ENCODE assay signal across 1 cellular context in the genomic region with DNA sequence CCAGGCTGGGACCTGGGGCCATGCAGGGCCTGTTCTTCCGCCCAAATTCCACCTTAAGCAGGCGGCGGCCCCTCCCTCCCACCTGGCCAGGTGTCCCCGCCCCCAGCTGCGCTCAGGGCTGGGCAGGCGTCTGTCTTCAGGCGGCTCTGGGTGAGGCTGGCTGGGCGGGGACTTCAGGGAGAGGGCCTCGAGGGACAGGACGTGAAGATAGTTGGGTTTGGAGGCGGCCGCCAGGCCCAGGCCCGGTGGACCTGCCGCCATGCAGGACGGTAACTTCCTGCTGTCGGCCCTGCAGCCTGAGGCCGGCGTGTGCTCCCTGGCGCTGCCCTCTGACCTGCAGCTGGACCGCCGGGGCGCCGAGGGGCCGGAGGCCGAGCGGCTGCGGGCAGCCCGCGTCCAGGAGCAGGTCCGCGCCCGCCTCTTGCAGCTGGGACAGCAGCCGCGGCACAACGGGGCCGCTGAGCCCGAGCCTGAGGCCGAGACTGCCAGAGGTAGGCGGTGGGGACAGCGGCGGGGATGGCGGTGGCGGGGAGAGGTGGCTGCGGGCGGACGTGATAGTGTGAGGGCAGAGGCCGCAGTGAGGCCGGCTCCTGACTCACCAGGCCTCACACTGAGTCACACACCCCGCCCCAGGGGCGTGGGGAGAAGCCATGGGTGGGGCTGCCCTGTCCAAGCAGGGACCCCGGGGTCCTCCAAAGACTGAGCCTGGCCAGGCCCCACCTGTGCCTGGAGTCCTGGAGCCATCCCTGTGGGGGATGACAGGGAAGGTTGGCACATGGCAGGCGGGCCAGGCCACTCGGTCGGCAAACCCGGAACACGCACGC.
A peak's percentile ranks its signal among the peaks of the same experiment; 100 is the strongest.
TF ChIP-seq lines count a peak whose summit lies in the region.

A gene with protein sequence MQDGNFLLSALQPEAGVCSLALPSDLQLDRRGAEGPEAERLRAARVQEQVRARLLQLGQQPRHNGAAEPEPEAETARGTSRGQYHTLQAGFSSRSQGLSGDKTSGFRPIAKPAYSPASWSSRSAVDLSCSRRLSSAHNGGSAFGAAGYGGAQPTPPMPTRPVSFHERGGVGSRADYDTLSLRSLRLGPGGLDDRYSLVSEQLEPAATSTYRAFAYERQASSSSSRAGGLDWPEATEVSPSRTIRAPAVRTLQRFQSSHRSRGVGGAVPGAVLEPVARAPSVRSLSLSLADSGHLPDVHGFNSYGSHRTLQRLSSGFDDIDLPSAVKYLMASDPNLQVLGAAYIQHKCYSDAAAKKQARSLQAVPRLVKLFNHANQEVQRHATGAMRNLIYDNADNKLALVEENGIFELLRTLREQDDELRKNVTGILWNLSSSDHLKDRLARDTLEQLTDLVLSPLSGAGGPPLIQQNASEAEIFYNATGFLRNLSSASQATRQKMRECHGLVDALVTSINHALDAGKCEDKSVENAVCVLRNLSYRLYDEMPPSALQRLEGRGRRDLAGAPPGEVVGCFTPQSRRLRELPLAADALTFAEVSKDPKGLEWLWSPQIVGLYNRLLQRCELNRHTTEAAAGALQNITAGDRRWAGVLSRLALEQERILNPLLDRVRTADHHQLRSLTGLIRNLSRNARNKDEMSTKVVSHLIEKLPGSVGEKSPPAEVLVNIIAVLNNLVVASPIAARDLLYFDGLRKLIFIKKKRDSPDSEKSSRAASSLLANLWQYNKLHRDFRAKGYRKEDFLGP (plus strand): TSS at position 176 of the 824 bp plus-strand sequence. CDS start 84 bp downstream, at position 260.

TF ChIP-seq in HepG2, 621 proteins besides CTCF, POLR2A, EP300 and RAD21 (continued from another document and continues in another):
- TF ChIP-seq, protein P1, sequence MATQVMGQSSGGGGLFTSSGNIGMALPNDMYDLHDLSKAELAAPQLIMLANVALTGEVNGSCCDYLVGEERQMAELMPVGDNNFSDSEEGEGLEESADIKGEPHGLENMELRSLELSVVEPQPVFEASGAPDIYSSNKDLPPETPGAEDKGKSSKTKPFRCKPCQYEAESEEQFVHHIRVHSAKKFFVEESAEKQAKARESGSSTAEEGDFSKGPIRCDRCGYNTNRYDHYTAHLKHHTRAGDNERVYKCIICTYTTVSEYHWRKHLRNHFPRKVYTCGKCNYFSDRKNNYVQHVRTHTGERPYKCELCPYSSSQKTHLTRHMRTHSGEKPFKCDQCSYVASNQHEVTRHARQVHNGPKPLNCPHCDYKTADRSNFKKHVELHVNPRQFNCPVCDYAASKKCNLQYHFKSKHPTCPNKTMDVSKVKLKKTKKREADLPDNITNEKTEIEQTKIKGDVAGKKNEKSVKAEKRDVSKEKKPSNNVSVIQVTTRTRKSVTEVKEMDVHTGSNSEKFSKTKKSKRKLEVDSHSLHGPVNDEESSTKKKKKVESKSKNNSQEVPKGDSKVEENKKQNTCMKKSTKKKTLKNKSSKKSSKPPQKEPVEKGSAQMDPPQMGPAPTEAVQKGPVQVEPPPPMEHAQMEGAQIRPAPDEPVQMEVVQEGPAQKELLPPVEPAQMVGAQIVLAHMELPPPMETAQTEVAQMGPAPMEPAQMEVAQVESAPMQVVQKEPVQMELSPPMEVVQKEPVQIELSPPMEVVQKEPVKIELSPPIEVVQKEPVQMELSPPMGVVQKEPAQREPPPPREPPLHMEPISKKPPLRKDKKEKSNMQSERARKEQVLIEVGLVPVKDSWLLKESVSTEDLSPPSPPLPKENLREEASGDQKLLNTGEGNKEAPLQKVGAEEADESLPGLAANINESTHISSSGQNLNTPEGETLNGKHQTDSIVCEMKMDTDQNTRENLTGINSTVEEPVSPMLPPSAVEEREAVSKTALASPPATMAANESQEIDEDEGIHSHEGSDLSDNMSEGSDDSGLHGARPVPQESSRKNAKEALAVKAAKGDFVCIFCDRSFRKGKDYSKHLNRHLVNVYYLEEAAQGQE (IDR thresholded peaks at IDR 0.05; ENCODE audit: borderline replicate concordance in 1 of 2, low read depth in 1 of 2, low read length in 2 of 2) = no peak
- no peak for TF ChIP-seq SSRP1 (CRISPR knock-in tag; IDR thresholded peaks at IDR 0.05)
- TF ChIP-seq HNRNPUL1 (IDR thresholded peaks at IDR 0.05; ENCODE audit: low read depth, low read length) = no peak
- TF ChIP-seq, protein P2, sequence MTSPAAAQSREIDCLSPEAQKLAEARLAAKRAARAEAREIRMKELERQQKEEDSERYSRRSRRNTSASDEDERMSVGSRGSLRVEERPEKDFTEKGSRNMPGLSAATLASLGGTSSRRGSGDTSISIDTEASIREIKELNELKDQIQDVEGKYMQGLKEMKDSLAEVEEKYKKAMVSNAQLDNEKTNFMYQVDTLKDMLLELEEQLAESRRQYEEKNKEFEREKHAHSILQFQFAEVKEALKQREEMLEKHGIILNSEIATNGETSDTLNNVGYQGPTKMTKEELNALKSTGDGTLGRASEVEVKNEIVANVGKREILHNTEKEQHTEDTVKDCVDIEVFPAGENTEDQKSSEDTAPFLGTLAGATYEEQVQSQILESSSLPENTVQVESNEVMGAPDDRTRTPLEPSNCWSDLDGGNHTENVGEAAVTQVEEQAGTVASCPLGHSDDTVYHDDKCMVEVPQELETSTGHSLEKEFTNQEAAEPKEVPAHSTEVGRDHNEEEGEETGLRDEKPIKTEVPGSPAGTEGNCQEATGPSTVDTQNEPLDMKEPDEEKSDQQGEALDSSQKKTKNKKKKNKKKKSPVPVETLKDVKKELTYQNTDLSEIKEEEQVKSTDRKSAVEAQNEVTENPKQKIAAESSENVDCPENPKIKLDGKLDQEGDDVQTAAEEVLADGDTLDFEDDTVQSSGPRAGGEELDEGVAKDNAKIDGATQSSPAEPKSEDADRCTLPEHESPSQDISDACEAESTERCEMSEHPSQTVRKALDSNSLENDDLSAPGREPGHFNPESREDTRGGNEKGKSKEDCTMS (CRISPR knock-in tag; conservative IDR thresholded peaks at IDR 0.05) = no peak
- TF ChIP-seq FOSL2 (CRISPR knock-in tag; IDR thresholded peaks at IDR 0.05) = peak; percentile 84
- 0 out of 2 replicates have a peak, but pooled peaks have one; percentile 42 for TF ChIP-seq ATF7-NPFF (CRISPR knock-in tag; IDR thresholded peaks at IDR 0.05; ENCODE audit: low read depth)
- peak; percentile 77 for TF ChIP-seq SAP130 (CRISPR knock-in tag; IDR thresholded peaks at IDR 0.05; ENCODE audit: low read depth)
- TF ChIP-seq ZSCAN22 (CRISPR knock-in tag; IDR thresholded peaks at IDR 0.05) = peak; percentile 97
- TF ChIP-seq RXRB (CRISPR knock-in tag; IDR thresholded peaks at IDR 0.05; ENCODE audit: borderline replicate concordance) = 0 out of 2 replicates have a peak, but pooled peaks have one; percentile 17
- TF ChIP-seq ATM (IDR thresholded peaks at IDR 0.05; ENCODE audit: borderline replicate concordance) = no peak
- peak; percentile 52; the same call in 1 of the 2 replicates for TF ChIP-seq PHF20 (CRISPR knock-in tag; IDR thresholded peaks at IDR 0.05)
- TF ChIP-seq, protein P3, sequence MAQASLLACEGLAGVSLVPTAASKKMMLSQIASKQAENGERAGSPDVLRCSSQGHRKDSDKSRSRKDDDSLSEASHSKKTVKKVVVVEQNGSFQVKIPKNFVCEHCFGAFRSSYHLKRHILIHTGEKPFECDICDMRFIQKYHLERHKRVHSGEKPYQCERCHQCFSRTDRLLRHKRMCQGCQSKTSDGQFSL (CRISPR knock-in tag; IDR thresholded peaks at IDR 0.05) = peak; percentile 24; the same call in 1 of the 2 replicates
- TF ChIP-seq ZZZ3 (CRISPR knock-in tag; IDR thresholded peaks at IDR 0.05; ENCODE audit: borderline replicate concordance) = no peak
- TF ChIP-seq RBFOX2 (IDR thresholded peaks at IDR 0.05; ENCODE audit: low read depth, low read length) = peak; percentile 83
- TF ChIP-seq, protein P4, sequence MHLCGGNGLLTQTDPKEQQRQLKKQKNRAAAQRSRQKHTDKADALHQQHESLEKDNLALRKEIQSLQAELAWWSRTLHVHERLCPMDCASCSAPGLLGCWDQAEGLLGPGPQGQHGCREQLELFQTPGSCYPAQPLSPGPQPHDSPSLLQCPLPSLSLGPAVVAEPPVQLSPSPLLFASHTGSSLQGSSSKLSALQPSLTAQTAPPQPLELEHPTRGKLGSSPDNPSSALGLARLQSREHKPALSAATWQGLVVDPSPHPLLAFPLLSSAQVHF (CRISPR knock-in tag; IDR thresholded peaks at IDR 0.05) = no peak
- peak; percentile 72; the same call in 1 of the 2 replicates for TF ChIP-seq ZNF546 (CRISPR knock-in tag; conservative IDR thresholded peaks at IDR 0.05)
- peak; percentile 59 for TF ChIP-seq YY1 (IDR thresholded peaks at IDR 0.05; ENCODE audit: insufficient read depth, insufficient replicate concordance, low read depth, low read length)
- TF ChIP-seq, protein P5, sequence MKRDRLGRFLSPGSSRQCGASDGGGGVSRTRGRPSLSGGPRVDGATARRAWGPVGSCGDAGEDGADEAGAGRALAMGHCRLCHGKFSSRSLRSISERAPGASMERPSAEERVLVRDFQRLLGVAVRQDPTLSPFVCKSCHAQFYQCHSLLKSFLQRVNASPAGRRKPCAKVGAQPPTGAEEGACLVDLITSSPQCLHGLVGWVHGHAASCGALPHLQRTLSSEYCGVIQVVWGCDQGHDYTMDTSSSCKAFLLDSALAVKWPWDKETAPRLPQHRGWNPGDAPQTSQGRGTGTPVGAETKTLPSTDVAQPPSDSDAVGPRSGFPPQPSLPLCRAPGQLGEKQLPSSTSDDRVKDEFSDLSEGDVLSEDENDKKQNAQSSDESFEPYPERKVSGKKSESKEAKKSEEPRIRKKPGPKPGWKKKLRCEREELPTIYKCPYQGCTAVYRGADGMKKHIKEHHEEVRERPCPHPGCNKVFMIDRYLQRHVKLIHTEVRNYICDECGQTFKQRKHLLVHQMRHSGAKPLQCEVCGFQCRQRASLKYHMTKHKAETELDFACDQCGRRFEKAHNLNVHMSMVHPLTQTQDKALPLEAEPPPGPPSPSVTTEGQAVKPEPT (CRISPR knock-in tag; IDR thresholded peaks at IDR 0.05; ENCODE audit: low read depth) = peak; percentile 99
- no peak for TF ChIP-seq ZNF12 (CRISPR knock-in tag; IDR thresholded peaks at IDR 0.05)
- TF ChIP-seq, protein P6, sequence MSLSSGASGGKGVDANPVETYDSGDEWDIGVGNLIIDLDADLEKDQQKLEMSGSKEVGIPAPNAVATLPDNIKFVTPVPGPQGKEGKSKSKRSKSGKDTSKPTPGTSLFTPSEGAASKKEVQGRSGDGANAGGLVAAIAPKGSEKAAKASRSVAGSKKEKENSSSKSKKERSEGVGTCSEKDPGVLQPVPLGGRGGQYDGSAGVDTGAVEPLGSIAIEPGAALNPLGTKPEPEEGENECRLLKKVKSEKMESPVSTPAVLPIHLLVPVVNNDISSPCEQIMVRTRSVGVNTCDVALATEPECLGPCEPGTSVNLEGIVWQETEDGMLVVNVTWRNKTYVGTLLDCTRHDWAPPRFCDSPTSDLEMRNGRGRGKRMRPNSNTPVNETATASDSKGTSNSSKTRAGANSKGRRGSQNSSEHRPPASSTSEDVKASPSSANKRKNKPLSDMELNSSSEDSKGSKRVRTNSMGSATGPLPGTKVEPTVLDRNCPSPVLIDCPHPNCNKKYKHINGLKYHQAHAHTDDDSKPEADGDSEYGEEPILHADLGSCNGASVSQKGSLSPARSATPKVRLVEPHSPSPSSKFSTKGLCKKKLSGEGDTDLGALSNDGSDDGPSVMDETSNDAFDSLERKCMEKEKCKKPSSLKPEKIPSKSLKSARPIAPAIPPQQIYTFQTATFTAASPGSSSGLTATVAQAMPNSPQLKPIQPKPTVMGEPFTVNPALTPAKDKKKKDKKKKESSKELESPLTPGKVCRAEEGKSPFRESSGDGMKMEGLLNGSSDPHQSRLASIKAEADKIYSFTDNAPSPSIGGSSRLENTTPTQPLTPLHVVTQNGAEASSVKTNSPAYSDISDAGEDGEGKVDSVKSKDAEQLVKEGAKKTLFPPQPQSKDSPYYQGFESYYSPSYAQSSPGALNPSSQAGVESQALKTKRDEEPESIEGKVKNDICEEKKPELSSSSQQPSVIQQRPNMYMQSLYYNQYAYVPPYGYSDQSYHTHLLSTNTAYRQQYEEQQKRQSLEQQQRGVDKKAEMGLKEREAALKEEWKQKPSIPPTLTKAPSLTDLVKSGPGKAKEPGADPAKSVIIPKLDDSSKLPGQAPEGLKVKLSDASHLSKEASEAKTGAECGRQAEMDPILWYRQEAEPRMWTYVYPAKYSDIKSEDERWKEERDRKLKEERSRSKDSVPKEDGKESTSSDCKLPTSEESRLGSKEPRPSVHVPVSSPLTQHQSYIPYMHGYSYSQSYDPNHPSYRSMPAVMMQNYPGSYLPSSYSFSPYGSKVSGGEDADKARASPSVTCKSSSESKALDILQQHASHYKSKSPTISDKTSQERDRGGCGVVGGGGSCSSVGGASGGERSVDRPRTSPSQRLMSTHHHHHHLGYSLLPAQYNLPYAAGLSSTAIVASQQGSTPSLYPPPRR (CRISPR knock-in tag; IDR thresholded peaks at IDR 0.05; ENCODE audit: borderline replicate concordance) = no peak
- peak; percentile 79 for TF ChIP-seq SPEN (CRISPR knock-in tag; IDR thresholded peaks at IDR 0.05; ENCODE audit: low read depth)
- TF ChIP-seq NKX3-1 (CRISPR knock-in tag; IDR thresholded peaks at IDR 0.05) = peak; percentile 47; the same call in 1 of the 2 replicates
- no peak for TF ChIP-seq ZNF577 (CRISPR knock-in tag; IDR thresholded peaks at IDR 0.05; ENCODE audit: borderline replicate concordance, low read depth)
- TF ChIP-seq ARHGAP35 (CRISPR knock-in tag; IDR thresholded peaks at IDR 0.05; ENCODE audit: borderline replicate concordance) = no peak
- TF ChIP-seq ZFP36L2 (CRISPR knock-in tag; IDR thresholded peaks at IDR 0.05) = no peak
- no peak for TF ChIP-seq FOXO1 (CRISPR knock-in tag; IDR thresholded peaks at IDR 0.05)
- no peak for TF ChIP-seq U2AF2 (IDR thresholded peaks at IDR 0.05; ENCODE audit: low read depth, low read length)
- TF ChIP-seq, protein P7, sequence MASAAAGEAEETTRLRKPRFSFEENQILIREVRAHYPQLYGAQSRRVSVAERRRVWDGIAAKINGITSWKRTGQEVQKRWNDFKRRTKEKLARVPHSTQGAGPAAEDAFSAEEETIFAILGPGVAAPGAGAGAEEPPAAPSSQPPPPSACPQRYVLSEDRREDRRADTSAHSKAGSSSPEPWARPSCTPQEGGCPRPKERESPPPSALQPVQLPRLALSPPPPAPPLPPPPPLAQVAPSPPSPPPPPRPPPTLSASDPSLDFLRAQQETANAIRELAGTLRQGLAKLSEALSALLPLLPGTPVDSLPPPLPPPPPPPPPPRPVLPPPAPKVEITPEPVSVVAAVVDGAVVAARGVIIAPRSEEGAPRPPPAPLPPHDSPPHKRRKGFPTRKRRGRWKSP (CRISPR knock-in tag; IDR thresholded peaks at IDR 0.05) = no peak
- TF ChIP-seq, protein P8, sequence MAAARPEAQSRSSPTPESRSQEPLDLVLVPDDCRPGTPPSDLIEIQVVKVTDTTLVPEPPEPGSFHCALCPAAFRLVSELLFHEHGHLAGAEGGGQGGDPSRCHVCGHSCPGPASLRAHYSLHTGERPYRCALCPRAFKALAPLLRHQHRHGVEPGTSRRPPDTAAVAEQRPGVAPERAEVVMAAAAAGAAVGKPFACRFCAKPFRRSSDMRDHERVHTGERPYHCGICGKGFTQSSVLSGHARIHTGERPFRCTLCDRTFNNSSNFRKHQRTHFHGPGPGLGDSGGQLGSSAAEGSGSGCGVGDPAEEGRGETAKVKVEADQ (CRISPR knock-in tag; IDR thresholded peaks at IDR 0.05; ENCODE audit: borderline replicate concordance) = 0 out of 2 replicates have a peak, but pooled peaks have one; percentile 22
- TF ChIP-seq ZNF563 (CRISPR knock-in tag; IDR thresholded peaks at IDR 0.05) = peak; percentile 67; the same call in 1 of the 2 replicates
- peak; percentile 77 for TF ChIP-seq KDM5B (CRISPR knock-in tag; IDR thresholded peaks at IDR 0.05; ENCODE audit: borderline replicate concordance)
- TF ChIP-seq SIN3A (IDR thresholded peaks at IDR 0.05; ENCODE audit: borderline replicate concordance, low read depth, low read length) = 0 out of 2 replicates have a peak, but pooled peaks have one; percentile 20
- no peak for TF ChIP-seq ISL2 (CRISPR knock-in tag; IDR thresholded peaks at IDR 0.05)
- peak; percentile 66; the same call in 1 of the 2 replicates for TF ChIP-seq SMAD9 (CRISPR knock-in tag; IDR thresholded peaks at IDR 0.05)
- 0 out of 2 replicates have a peak, but pooled peaks have one; percentile 4 for TF ChIP-seq DR1 (CRISPR knock-in tag; IDR thresholded peaks at IDR 0.05)
- no peak for TF ChIP-seq ZNF207 (IDR thresholded peaks at IDR 0.05; ENCODE audit: borderline replicate concordance)
